Comparison of ENCODE assay signal across 10 cellular contexts in genomic region chr1:75672528-75673393, GRCh38. TPM values are rescaled to one million over a fixed set of nuclear protein-coding genes. Genes with fewer than 3 reads are reported as not detected.
DNase-seq lines count a peak whose midpoint lies in the region; ATAC-seq and TF ChIP-seq lines count a peak whose summit lies in the region.
"Had no signal": no experiment of that assay in that cellular context is flagged by ENCODE, and none has a peak within 500 bp of the region (broad histone marks: within the 10 kb centered on the region; RNA-seq: fewer than 3 reads in every experiment).

No MANE protein-coding gene starts in this region.

- CTCF ChIA-PET in WTC11 (lab: Charles Lee): interaction anchor here (1.0 to 1.3 kb wide), 2 partner anchors 25 to 58 kb away, joined by 3 to 10 read pairs; no protein-coding TSS in a partner anchor

- ATAC-seq in WTC11: peak; percentile 92
- no peak for ATAC-seq in HG03097 (IDR thresholded peaks at IDR 0.05; ENCODE audit: low FRiP score, unreplicated experiment)
- ATAC-seq: gastroesophageal sphincter had no signal

- H3K4me3 Mint-ChIP-seq in WTC11: peak overlapping the region; percentile 23

- H3K4me1 Mint-ChIP-seq in WTC11: peaks cover 53% of the 10 kb centered on the region

- TF ChIP-seq CTCF in AG10803 (conservative IDR thresholded peaks at IDR 0.05; ENCODE audit: low read length) (no peak), HL-60 (IDR thresholded peaks at IDR 0.05; ENCODE audit: insufficient read depth, low read length) (no peak), WTC11 (IDR thresholded peaks at IDR 0.05) (no peak)

- H3K27me3 ChIP-seq in HL-60 (ENCODE audit: insufficient read depth, poor library complexity, severe bottlenecking): no peaks in the 10 kb centered on the region
- H3K27me3 ChIP-seq: gastroesophageal sphincter had no signal

- H3K4me3 ChIP-seq in AG10803 (ENCODE audit: low read length): no peak overlapping the region
- no peak overlapping the region for H3K4me3 ChIP-seq in HL-60 (replicated peaks; ENCODE audit: insufficient read depth, low read length)
- H3K4me3 ChIP-seq: gastroesophageal sphincter had no signal

- peak overlapping the region; percentile 91 for H3K27ac Mint-ChIP-seq in WTC11

- H3K27ac ChIP-seq in HL-60 (replicated peaks): peak overlapping the region; percentile 4; the same call in 1 of the 2 replicates
- H3K27ac ChIP-seq: gastroesophageal sphincter had no signal

- POLR2A ChIA-PET in WTC11 (lab: Charles Lee): no interaction called here

- H3K9me3 Mint-ChIP-seq in WTC11: peaks cover 9% of the 10 kb centered on the region

- DNase-seq in AG10803 (ENCODE audit: low read depth): peak; percentile 83
- peak in 1 of 2 experiments; percentile 14 for DNase-seq in HL-60 (ENCODE audit: low read depth in 1 of 2, low spot score in 1 of 2)
- peak; percentile 23 for DNase-seq in WTC11 (ENCODE audit: low spot score)
- peak; percentile 94 for DNase-seq in islet precursor cell
- DNase-seq in NCI-H526 treated with DMSO at 0.1 percent for 48 hours (lab: John Stamatoyannopoulos, UW): no peak
- no peak for DNase-seq in NCI-H2029 treated with DMSO at 0.1 percent for 48 hours (lab: John Stamatoyannopoulos, UW)
- no peak for DNase-seq in NCI-H446 (lab: John Stamatoyannopoulos, UW)
- DNase-seq: NCI-H524 had no signal

- peaks cover 3% of the 10 kb centered on the region; the same call in 1 of the 2 replicates for H3K36me3 Mint-ChIP-seq in WTC11

- no peaks in the 10 kb centered on the region for H3K27me3 Mint-ChIP-seq in WTC11 (ENCODE audit: low read depth)

TF ChIP-seq in WTC11, 78 proteins besides CTCF, POLR2A, EP300 and RAD21:
- 0 out of 2 replicates have a peak, but pooled peaks have one; percentile 18 for TF ChIP-seq MAX (CRISPR knock-in tag; IDR thresholded peaks at IDR 0.05)
- TF ChIP-seq NFYB (CRISPR knock-in tag; conservative IDR thresholded peaks at IDR 0.05; ENCODE audit: low read depth): no peak
- peak; percentile 86 for TF ChIP-seq NFE2L1 (CRISPR knock-in tag; IDR thresholded peaks at IDR 0.05)
- no peak for TF ChIP-seq ATF2 (CRISPR knock-in tag; IDR thresholded peaks at IDR 0.05; ENCODE audit: borderline replicate concordance, low read depth)
- peak; percentile 56; the same call in 1 of the 2 replicates for TF ChIP-seq TEAD1 (CRISPR knock-in tag; IDR thresholded peaks at IDR 0.05)
- TF ChIP-seq SP1 (CRISPR knock-in tag; conservative IDR thresholded peaks at IDR 0.05): no peak
- TF ChIP-seq TEAD4 (CRISPR knock-in tag; IDR thresholded peaks at IDR 0.05): peak; percentile 30; the same call in 1 of the 2 replicates
TF ChIP-seq in WTC11: peak in this region for 4.

RNA-seq across cellular contexts. Expression of gene ACADM, which starts 51.7 kb away (rescaled TPM):
- total RNA-seq in WTC11 (2021): 36.6 to 37.9 TPM (median 37.6 TPM) in 3 replicates

Comparison
In these comparisons a context has a peak if more than half of its experiments do, and no peak if none do; other contexts are left out.
1. DNase-seq: peak in AG10803 (single experiment), WTC11 (single experiment) and islet precursor cell (single experiment); none in NCI-H526 treated with DMSO at 0.1 percent for 48 hours (single experiment), NCI-H2029 treated with DMSO at 0.1 percent for 48 hours (single experiment) and NCI-H446 (0 of 2).